Comparison of ENCODE assay signal across 30 cellular contexts in genomic region chr9:105667867-105668266, GRCh38. TPM values are rescaled to one million over a fixed set of nuclear protein-coding genes. Genes with fewer than 3 reads are reported as not detected.
"Had no signal": no experiment of that assay in that cellular context is flagged by ENCODE, and none has a peak within 500 bp of the region (broad histone marks: within the 10 kb centered on the region; RNA-seq: fewer than 3 reads in every experiment).

No MANE protein-coding gene starts in this region.

- H3K4me3 Mint-ChIP-seq: immature natural killer cell; memory B cell; natural killer cell treated with Interleukin-12 subunit alpha and Interleukin-12 subunit beta and Interleukin-15 and Interleukin-18, amount 100 ng/mL, for 72 hours; neural crest cell; stimulated activated naive B cell treated with anti-CD40 and anti-IgM and Interleukin-4, amounts not matched to agents 10 μg/mL and 1 μg/mL and 100 μg/mL, for 72 hours; stimulated activated naive CD8-positive, alpha-beta T cell treated with anti-CD3 and anti-CD28 coated beads, Interleukin-15, Interleukin-2, amounts not matched to agents 100 ng/mL and 50 ng/mL, for 24 hours had no signal

- H3K27me3 ChIP-seq: ovary, tibial nerve, upper lobe of left lung had no signal

- H3K4me3 ChIP-seq: dorsolateral prefrontal cortex, lung, ovary, psoas muscle, skin epidermis, thoracic aorta, tibial nerve, upper lobe of left lung had no signal

- H3K9me3 Mint-ChIP-seq: immature natural killer cell; natural killer cell treated with Interleukin-12 subunit alpha and Interleukin-12 subunit beta and Interleukin-15 and Interleukin-18, amount 100 ng/mL, for 72 hours; neural crest cell; stimulated activated naive CD8-positive, alpha-beta T cell treated with anti-CD3 and anti-CD28 coated beads, Interleukin-15, Interleukin-2, amounts not matched to agents 100 ng/mL and 50 ng/mL, for 24 hours had no signal

- H3K9me3 ChIP-seq: ovary, psoas muscle, thoracic aorta, tibial nerve, upper lobe of left lung had no signal

- H3K4me1 Mint-ChIP-seq: immature natural killer cell had no signal

- H3K36me3 Mint-ChIP-seq: natural killer cell treated with Interleukin-12 subunit alpha and Interleukin-12 subunit beta and Interleukin-15 and Interleukin-18, amount 100 ng/mL, for 72 hours had no signal

- H3K27ac Mint-ChIP-seq: immature natural killer cell; memory B cell; natural killer cell treated with Interleukin-12 subunit alpha and Interleukin-12 subunit beta and Interleukin-15 and Interleukin-18, amount 100 ng/mL, for 72 hours; stimulated activated naive B cell treated with anti-CD40 and anti-IgM and Interleukin-4, amounts not matched to agents 10 μg/mL and 1 μg/mL and 100 μg/mL, for 72 hours; stimulated activated naive CD8-positive, alpha-beta T cell treated with anti-CD3 and anti-CD28 coated beads, Interleukin-15, Interleukin-2, amounts not matched to agents 100 ng/mL and 50 ng/mL, for 24 hours had no signal

- FAIRE-seq: frontal cortex, urothelium cell line had no signal

- H3K4me1 ChIP-seq: psoas muscle, tibial nerve, upper lobe of left lung had no signal

- H3K36me3 ChIP-seq: ovary, thoracic aorta, tibial nerve, upper lobe of left lung had no signal

- ATAC-seq: left colon; left ventricle myocardium superior; natural killer cell treated with Interleukin-12 subunit alpha and Interleukin-12 subunit beta and Interleukin-15 and Interleukin-18, amount 100 ng/mL, for 72 hours; psoas muscle; right cardiac atrium; stimulated activated naive B cell treated with anti-CD40 and anti-IgM and Interleukin-4, amounts not matched to agents 10 μg/mL and 1 μg/mL and 100 μg/mL, for 72 hours had no signal

- DNase-seq: cortex of kidney; dorsolateral prefrontal cortex; effector CD4-positive, alpha-beta T cell; hypothalamus; immature natural killer cell; islet precursor cell; kidney glomerular epithelial cell; left colon; left ventricle myocardium superior; nucleus accumbens; ovary; posterior cingulate gyrus; psoas muscle; right cardiac atrium; stimulated activated CD4-positive, alpha-beta T cell treated with anti-CD3 and anti-CD28 coated beads, Interleukin-15, amount 100 ng/mL, for 24 hours; stimulated activated CD4-positive, alpha-beta T cell treated with anti-CD3 and anti-CD28 coated beads, Interleukin-2, amount 100 ng/mL, for 48 hours; stimulated activated naive B cell treated with anti-CD40 and anti-IgM and Interleukin-4, amounts not matched to agents 10 μg/mL and 1 μg/mL and 100 μg/mL, for 72 hours; upper lobe of left lung had no signal

- H3K27me3 Mint-ChIP-seq: memory B cell had no signal

- H3K27ac ChIP-seq: dorsolateral prefrontal cortex, ovary, psoas muscle, skin epidermis, thoracic aorta, tibial nerve, upper lobe of left lung had no signal

RNA-seq across cellular contexts. Expression of gene TAL2, which starts 5.6 kb away (rescaled TPM):
- total RNA-seq: fibroblast of villous mesenchyme; left colon; left ventricle myocardium superior; lung; mononuclear cell; natural killer cell treated with Interleukin-12 subunit alpha and Interleukin-12 subunit beta and Interleukin-15 and Interleukin-18, amount 100 ng/mL, for 72 hours; right cardiac atrium; thoracic aorta; upper lobe of left lung had no signal
- polyA plus RNA-seq: immature natural killer cell had no signal
